ENCODE assay signal across 23 cellular contexts in the genomic region with DNA sequence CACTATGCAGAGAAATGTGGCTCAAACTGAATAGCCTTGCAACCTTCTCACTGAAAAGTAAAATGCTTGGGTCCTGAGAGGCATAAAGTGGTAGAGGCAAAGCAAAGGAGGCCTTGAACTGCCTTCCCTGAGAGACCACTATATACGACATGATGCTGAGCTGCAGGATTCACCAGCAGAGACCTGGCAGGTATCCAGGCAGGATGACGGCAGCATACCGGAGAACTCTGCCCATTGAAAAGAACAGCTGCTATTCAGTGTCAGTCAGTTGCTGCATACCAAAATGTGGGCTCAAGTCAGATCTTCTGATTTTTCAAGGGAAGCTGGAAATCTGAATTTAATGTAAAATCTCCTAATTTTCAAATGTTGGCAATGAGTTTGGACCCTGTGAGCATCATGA.
DNase-seq lines count a peak whose midpoint lies in the region; ATAC-seq, FAIRE-seq and TF ChIP-seq lines count a peak whose summit lies in the region.
"Had no signal": no experiment of that assay in that cellular context is flagged by ENCODE, and none has a peak within 500 bp of the region (broad histone marks: within the 10 kb centered on the region; RNA-seq: fewer than 3 reads in every experiment).

No MANE protein-coding gene starts in this region.

- no peaks in the 10 kb centered on the region for H3K4me1 ChIP-seq in astrocyte (ENCODE audit: insufficient read depth, low read length)
- no peaks in the 10 kb centered on the region for H3K4me1 ChIP-seq in gastroesophageal sphincter
- H3K4me1 ChIP-seq: Caco-2, HAP-1, parathyroid adenoma had no signal

- H3K79me2 ChIP-seq in astrocyte (ENCODE audit: insufficient read depth, low read length) = no peaks in the 10 kb centered on the region
- H3K79me2 ChIP-seq: parathyroid adenoma had no signal

- DNase-seq in Ammon's horn (ENCODE audit: low spot score) (peak; percentile 15), NCI-H1105 treated with DMSO at 0.1 percent for 48 hours (lab: John Stamatoyannopoulos, UW) (peak; percentile 20), astrocyte (ENCODE audit: low read depth) (peak; percentile 46), medulla oblongata (ENCODE audit: extremely low spot score) (peak; percentile 7)
- DNase-seq in stimulated activated CD8-positive, alpha-beta memory T cell treated with anti-CD3 and anti-CD28 coated beads, Interleukin-4, amount 100 ng/mL, for 48 hours = no peak
- DNase-seq in activated effector memory CD4-positive, alpha-beta T cell treated with anti-CD3 and anti-CD28 coated beads, Interleukin-2, amount 50 U/mL, for 16 hours = no peak
- DNase-seq: ACHN; activated CD8-positive, alpha-beta memory T cell treated with anti-CD3 and anti-CD28 coated beads for 24 hours; activated naive CD8-positive, alpha-beta T cell treated with anti-CD3 and anti-CD28 coated beads, Interleukin-2, amount 50 U/mL, for 24 hours; Caco-2; foreskin fibroblast; GF-D8; Kasumi-1; naive thymus-derived CD4-positive, alpha-beta T cell; NCI-H2029 treated with DMSO at 0.1 percent for 48 hours had no signal

- ATAC-seq in GM19324 (IDR thresholded peaks at IDR 0.05; ENCODE audit: low FRiP score, unreplicated experiment) (no peak), gastroesophageal sphincter (no peak)
- ATAC-seq: activated naive CD8-positive, alpha-beta T cell treated with anti-CD3 and anti-CD28 coated beads, Interleukin-2, amount 50 U/mL, for 24 hours; left lobe of liver; naive thymus-derived CD4-positive, alpha-beta T cell had no signal

- H3K9ac ChIP-seq in astrocyte (ENCODE audit: low read length) = no peak overlapping the region
- H3K9ac ChIP-seq: parathyroid adenoma had no signal

- FAIRE-seq in astrocyte (lab: Jason Lieb, UNC) = no peak

- H3K36me3 ChIP-seq in astrocyte (ENCODE audit: insufficient read depth, low read length) = no peaks in the 10 kb centered on the region
- H3K36me3 ChIP-seq in gastroesophageal sphincter = no peaks in the 10 kb centered on the region
- H3K36me3 ChIP-seq: HAP-1 had no signal

- H3K9me3 ChIP-seq in astrocyte (ENCODE audit: insufficient read depth, low read depth, low read length) (no peaks in the 10 kb centered on the region), gastroesophageal sphincter (no peaks in the 10 kb centered on the region)
- H3K9me3 ChIP-seq: Caco-2, HAP-1 had no signal

- H3K27ac ChIP-seq in astrocyte (ENCODE audit: low read depth, low read length) (no peak overlapping the region), gastroesophageal sphincter (no peak overlapping the region)
- H3K27ac ChIP-seq: parathyroid adenoma had no signal

- H3K4me3 ChIP-seq in astrocyte (ENCODE audit: insufficient read depth, low read depth, low read length) (no peak overlapping the region), gastroesophageal sphincter (no peak overlapping the region)
- H3K4me3 ChIP-seq: HAP-1 had no signal

- peaks cover 2% of the 10 kb centered on the region for H3K27me3 Mint-ChIP-seq in astrocyte (ENCODE audit: low read depth, unreplicated experiment)
- H3K27me3 Mint-ChIP-seq: activated naive CD8-positive, alpha-beta T cell treated with anti-CD3 and anti-CD28 coated beads, Interleukin-2, amount 50 U/mL, for 24 hours; stimulated activated naive CD8-positive, alpha-beta T cell treated with anti-CD3 and anti-CD28 coated beads, Interleukin-15, Interleukin-2, amounts not matched to agents 100 ng/mL and 50 ng/mL, for 24 hours had no signal

- H3K27ac Mint-ChIP-seq in astrocyte (ENCODE audit: unreplicated experiment) = no peak overlapping the region
- H3K27ac Mint-ChIP-seq: activated naive CD8-positive, alpha-beta T cell treated with anti-CD3 and anti-CD28 coated beads, Interleukin-2, amount 50 U/mL, for 24 hours; activated T-helper 1 cell treated with anti-CD3 and anti-CD28 coated beads, Interleukin-12 subunit alpha, Interleukin-12 subunit beta, Interleukin-2, Interleukin-4 antibody, amounts not matched to agents 30 ng/mL and 10 ng/mL and 1 ng/mL, durations not matched to agents 14 hours and 24 hours and 36 hours; naive thymus-derived CD4-positive, alpha-beta T cell; stimulated activated naive CD8-positive, alpha-beta T cell treated with anti-CD3 and anti-CD28 coated beads, Interleukin-15, Interleukin-2, amounts not matched to agents 100 ng/mL and 50 ng/mL, for 24 hours; T-helper 1 cell treated with Interleukin-12 subunit alpha and Interleukin-12 subunit beta and Interleukin-4 antibody, amounts not matched to agents 30 μg/mL and 1 μg/mL, for 36 hours had no signal

- TF ChIP-seq EP300 in gastroesophageal sphincter (IDR thresholded peaks at IDR 0.05) = no peak

- H3K9me3 Mint-ChIP-seq in astrocyte (ENCODE audit: unreplicated experiment) = no peaks in the 10 kb centered on the region
- H3K9me3 Mint-ChIP-seq: activated naive CD8-positive, alpha-beta T cell treated with anti-CD3 and anti-CD28 coated beads, Interleukin-2, amount 50 U/mL, for 24 hours; activated T-helper 1 cell treated with anti-CD3 and anti-CD28 coated beads, Interleukin-12 subunit alpha, Interleukin-12 subunit beta, Interleukin-2, Interleukin-4 antibody, amounts not matched to agents 30 ng/mL and 10 ng/mL and 1 ng/mL, durations not matched to agents 14 hours and 24 hours and 36 hours; stimulated activated naive CD8-positive, alpha-beta T cell treated with anti-CD3 and anti-CD28 coated beads, Interleukin-15, Interleukin-2, amounts not matched to agents 100 ng/mL and 50 ng/mL, for 24 hours had no signal

- H3K27me3 ChIP-seq in astrocyte (ENCODE audit: insufficient read depth, low read length) (no peaks in the 10 kb centered on the region), gastroesophageal sphincter (no peaks in the 10 kb centered on the region)

- H3K36me3 Mint-ChIP-seq in astrocyte (ENCODE audit: low read depth, unreplicated experiment) = no peaks in the 10 kb centered on the region

- no peak for TF ChIP-seq POLR2A in gastroesophageal sphincter (IDR thresholded peaks at IDR 0.05)

- 31 to 53% methylated on average over 3 of the region's 3 CpGs for WGBS in gastroesophageal sphincter (ENCODE audit: low coverage in 1 of 2), 2 donors

- no peak overlapping the region for H3K4me2 ChIP-seq in astrocyte (ENCODE audit: low read length)

- H2AFZ ChIP-seq in astrocyte (ENCODE audit: low read depth, low read length) = peak overlapping the region; percentile 9
- H2AFZ ChIP-seq: parathyroid adenoma had no signal

- H4K20me1 ChIP-seq in astrocyte (ENCODE audit: insufficient read depth, low read length) = no peaks in the 10 kb centered on the region

- TF ChIP-seq CTCF in astrocyte (IDR thresholded peaks at IDR 0.05; ENCODE audit: insufficient read depth, low read depth, low read length) (no peak), gastroesophageal sphincter (IDR thresholded peaks at IDR 0.05) (no peak)

- H3K4me1 Mint-ChIP-seq in astrocyte (ENCODE audit: low read depth, unreplicated experiment) = peaks cover 11% of the 10 kb centered on the region

- H3K4me3 Mint-ChIP-seq in astrocyte (ENCODE audit: unreplicated experiment) = no peak overlapping the region
- H3K4me3 Mint-ChIP-seq: activated naive CD8-positive, alpha-beta T cell treated with anti-CD3 and anti-CD28 coated beads, Interleukin-2, amount 50 U/mL, for 24 hours; activated T-helper 1 cell treated with anti-CD3 and anti-CD28 coated beads, Interleukin-12 subunit alpha, Interleukin-12 subunit beta, Interleukin-2, Interleukin-4 antibody, amounts not matched to agents 30 ng/mL and 10 ng/mL and 1 ng/mL, durations not matched to agents 14 hours and 24 hours and 36 hours; naive thymus-derived CD4-positive, alpha-beta T cell; stimulated activated naive CD8-positive, alpha-beta T cell treated with anti-CD3 and anti-CD28 coated beads, Interleukin-15, Interleukin-2, amounts not matched to agents 100 ng/mL and 50 ng/mL, for 24 hours; T-helper 1 cell treated with Interleukin-12 subunit alpha and Interleukin-12 subunit beta and Interleukin-4 antibody, amounts not matched to agents 30 μg/mL and 1 μg/mL, for 36 hours had no signal

Comparison
In these comparisons a context has a peak if more than half of its experiments do, and no peak if none do; other contexts are left out.
1. DNase-seq: peak in Ammon's horn (single experiment), NCI-H1105 treated with DMSO at 0.1 percent for 48 hours (single experiment), astrocyte (single experiment) and medulla oblongata (single experiment); none in stimulated activated CD8-positive, alpha-beta memory T cell treated with anti-CD3 and anti-CD28 coated beads, Interleukin-4, amount 100 ng/mL, for 48 hours (single experiment) and activated effector memory CD4-positive, alpha-beta T cell treated with anti-CD3 and anti-CD28 coated beads, Interleukin-2, amount 50 U/mL, for 16 hours (single experiment).